Comparison of ENCODE assay signal across 1 cellular context in the genomic region with DNA sequence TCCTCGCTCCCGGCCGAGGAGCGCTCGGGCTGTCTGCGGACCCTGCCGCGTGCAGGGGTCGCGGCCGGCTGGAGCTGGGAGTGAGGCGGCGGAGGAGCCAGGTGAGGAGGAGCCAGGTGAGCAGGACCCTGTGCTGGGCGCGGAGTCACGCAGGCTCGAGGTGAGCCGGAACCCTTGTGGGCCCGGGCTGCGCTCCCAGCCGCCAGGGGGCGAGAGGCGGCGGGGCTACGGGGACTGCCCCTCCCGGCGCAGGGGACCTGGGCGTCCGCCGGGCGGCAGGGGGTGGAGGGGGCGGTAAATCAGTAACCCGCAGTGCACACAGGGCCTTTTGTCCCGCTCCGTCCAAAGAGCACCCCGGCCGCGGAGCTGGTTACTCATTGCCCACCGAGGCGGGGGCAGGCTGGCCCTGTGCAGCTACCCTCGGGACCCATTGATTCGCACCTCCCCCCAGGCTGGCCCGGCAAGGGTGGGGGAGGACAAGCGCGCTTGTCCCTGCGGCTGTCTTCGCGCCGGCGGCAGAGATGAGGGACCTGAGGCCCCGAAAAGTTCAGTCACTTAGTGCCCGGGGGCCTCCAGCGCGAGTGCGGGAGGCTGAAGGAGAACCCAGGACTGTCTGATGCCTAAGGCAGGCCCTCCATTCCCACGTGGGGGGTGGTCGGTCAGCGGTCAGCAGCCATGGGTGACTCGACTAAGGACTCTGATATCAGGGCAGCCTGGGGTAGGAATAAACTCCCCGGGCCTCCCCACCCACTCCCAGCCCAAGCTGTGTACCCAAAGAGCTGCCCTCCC.
TF ChIP-seq lines count a peak whose summit lies in the region.

No MANE protein-coding gene starts in this region.

TF ChIP-seq in HEK293, 187 proteins besides CTCF, POLR2A, EP300 and RAD21 (continued from another document):
- TF ChIP-seq, protein P1, sequence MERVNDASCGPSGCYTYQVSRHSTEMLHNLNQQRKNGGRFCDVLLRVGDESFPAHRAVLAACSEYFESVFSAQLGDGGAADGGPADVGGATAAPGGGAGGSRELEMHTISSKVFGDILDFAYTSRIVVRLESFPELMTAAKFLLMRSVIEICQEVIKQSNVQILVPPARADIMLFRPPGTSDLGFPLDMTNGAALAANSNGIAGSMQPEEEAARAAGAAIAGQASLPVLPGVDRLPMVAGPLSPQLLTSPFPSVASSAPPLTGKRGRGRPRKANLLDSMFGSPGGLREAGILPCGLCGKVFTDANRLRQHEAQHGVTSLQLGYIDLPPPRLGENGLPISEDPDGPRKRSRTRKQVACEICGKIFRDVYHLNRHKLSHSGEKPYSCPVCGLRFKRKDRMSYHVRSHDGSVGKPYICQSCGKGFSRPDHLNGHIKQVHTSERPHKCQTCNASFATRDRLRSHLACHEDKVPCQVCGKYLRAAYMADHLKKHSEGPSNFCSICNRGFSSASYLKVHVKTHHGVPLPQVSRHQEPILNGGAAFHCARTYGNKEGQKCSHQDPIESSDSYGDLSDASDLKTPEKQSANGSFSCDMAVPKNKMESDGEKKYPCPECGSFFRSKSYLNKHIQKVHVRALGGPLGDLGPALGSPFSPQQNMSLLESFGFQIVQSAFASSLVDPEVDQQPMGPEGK (tag by site-specific recombination; IDR thresholded peaks at IDR 0.05), result peak; percentile 76
- TF ChIP-seq ZNF248 (tag by site-specific recombination; IDR thresholded peaks at IDR 0.05), result no peak
- TF ChIP-seq ZNF10 (tag by site-specific recombination; IDR thresholded peaks at IDR 0.05), result peak; percentile 50; the same call in 1 of the 2 replicates
- TF ChIP-seq ZNF324 (tag by site-specific recombination; IDR thresholded peaks at IDR 0.05), result 0 out of 2 replicates have a peak, but pooled peaks have one; percentile 46
- peak; percentile 92 for TF ChIP-seq GLIS2 (tag by site-specific recombination; IDR thresholded peaks at IDR 0.05)
- TF ChIP-seq ZNF473 (tag by site-specific recombination; IDR thresholded peaks at IDR 0.05), result no peak
- TF ChIP-seq ZBTB26 (tag by site-specific recombination; optimal IDR thresholded peaks at IDR 0.05), result peak; percentile 89
- TF ChIP-seq, protein P2, sequence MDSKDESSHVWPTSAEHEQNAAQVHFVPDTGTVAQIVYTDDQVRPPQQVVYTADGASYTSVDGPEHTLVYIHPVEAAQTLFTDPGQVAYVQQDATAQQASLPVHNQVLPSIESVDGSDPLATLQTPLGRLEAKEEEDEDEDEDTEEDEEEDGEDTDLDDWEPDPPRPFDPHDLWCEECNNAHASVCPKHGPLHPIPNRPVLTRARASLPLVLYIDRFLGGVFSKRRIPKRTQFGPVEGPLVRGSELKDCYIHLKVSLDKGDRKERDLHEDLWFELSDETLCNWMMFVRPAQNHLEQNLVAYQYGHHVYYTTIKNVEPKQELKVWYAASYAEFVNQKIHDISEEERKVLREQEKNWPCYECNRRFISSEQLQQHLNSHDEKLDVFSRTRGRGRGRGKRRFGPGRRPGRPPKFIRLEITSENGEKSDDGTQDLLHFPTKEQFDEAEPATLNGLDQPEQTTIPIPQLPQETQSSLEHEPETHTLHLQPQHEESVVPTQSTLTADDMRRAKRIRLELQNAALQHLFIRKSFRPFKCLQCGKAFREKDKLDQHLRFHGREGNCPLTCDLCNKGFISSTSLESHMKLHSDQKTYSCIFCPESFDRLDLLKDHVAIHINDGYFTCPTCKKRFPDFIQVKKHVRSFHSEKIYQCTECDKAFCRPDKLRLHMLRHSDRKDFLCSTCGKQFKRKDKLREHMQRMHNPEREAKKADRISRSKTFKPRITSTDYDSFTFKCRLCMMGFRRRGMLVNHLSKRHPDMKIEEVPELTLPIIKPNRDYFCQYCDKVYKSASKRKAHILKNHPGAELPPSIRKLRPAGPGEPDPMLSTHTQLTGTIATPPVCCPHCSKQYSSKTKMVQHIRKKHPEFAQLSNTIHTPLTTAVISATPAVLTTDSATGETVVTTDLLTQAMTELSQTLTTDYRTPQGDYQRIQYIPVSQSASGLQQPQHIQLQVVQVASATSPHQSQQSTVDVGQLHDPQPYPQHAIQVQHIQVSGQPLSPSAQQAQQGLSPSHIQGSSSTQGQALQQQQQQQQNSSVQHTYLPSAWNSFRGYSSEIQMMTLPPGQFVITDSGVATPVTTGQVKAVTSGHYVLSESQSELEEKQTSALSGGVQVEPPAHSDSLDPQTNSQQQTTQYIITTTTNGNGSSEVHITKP (tag by site-specific recombination; IDR thresholded peaks at IDR 0.05), result peak; percentile 92
- TF ChIP-seq, protein P3, sequence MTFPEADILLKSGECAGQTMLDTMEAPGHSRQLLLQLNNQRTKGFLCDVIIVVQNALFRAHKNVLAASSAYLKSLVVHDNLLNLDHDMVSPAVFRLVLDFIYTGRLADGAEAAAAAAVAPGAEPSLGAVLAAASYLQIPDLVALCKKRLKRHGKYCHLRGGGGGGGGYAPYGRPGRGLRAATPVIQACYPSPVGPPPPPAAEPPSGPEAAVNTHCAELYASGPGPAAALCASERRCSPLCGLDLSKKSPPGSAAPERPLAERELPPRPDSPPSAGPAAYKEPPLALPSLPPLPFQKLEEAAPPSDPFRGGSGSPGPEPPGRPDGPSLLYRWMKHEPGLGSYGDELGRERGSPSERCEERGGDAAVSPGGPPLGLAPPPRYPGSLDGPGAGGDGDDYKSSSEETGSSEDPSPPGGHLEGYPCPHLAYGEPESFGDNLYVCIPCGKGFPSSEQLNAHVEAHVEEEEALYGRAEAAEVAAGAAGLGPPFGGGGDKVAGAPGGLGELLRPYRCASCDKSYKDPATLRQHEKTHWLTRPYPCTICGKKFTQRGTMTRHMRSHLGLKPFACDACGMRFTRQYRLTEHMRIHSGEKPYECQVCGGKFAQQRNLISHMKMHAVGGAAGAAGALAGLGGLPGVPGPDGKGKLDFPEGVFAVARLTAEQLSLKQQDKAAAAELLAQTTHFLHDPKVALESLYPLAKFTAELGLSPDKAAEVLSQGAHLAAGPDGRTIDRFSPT (tag by site-specific recombination; IDR thresholded peaks at IDR 0.05), result peak; percentile 80
- peak; percentile 79 for TF ChIP-seq KLF10 (tag by site-specific recombination; IDR thresholded peaks at IDR 0.05)
- TF ChIP-seq ZBTB8A (tag by site-specific recombination; IDR thresholded peaks at IDR 0.05), result peak; percentile 84
- TF ChIP-seq KLF16 (tag by site-specific recombination; IDR thresholded peaks at IDR 0.05), result no peak; the same call in 1 of the 2 replicates
- peak; percentile 84 for TF ChIP-seq EGR2 (tag by site-specific recombination; IDR thresholded peaks at IDR 0.05; ENCODE audit: low read depth)
- peak; percentile 71 for TF ChIP-seq ZNF423 (tag by site-specific recombination; IDR thresholded peaks at IDR 0.05)
- TF ChIP-seq MEIS1 (CRISPR knock-in tag; IDR thresholded peaks at IDR 0.05; ENCODE audit: borderline replicate concordance), result no peak
- TF ChIP-seq YY1 (tag by site-specific recombination; IDR thresholded peaks at IDR 0.05), result no peak
- TF ChIP-seq ZNF274 (IDR thresholded peaks at IDR 0.05; ENCODE audit: low read length), result no peak
- no peak for TF ChIP-seq ZNF274 (tag by site-specific recombination; IDR thresholded peaks at IDR 0.05; ENCODE audit: borderline replicate concordance)
- 0 out of 2 replicates have a peak, but pooled peaks have one; percentile 18 for TF ChIP-seq ZNF449 (tag by site-specific recombination; IDR thresholded peaks at IDR 0.05)
- TF ChIP-seq KLF8 (tag by site-specific recombination; IDR thresholded peaks at IDR 0.05), result peak; percentile 68; the same call in 1 of the 2 replicates
- TF ChIP-seq ZBTB49 (tag by site-specific recombination; IDR thresholded peaks at IDR 0.05; ENCODE audit: low read depth), result no peak
- peak; percentile 66 for TF ChIP-seq ZNF2 (tag by site-specific recombination; IDR thresholded peaks at IDR 0.05)
- 0 out of 2 replicates have a peak, but pooled peaks have one; percentile 28 for TF ChIP-seq INSM2 (tag by site-specific recombination; IDR thresholded peaks at IDR 0.05)
- 0 out of 2 replicates have a peak, but pooled peaks have one; percentile 78 for TF ChIP-seq REPIN1 (tag by site-specific recombination; IDR thresholded peaks at IDR 0.05; ENCODE audit: low read depth)
- TF ChIP-seq ZIC2 (tag by site-specific recombination; IDR thresholded peaks at IDR 0.05), result peak; percentile 63
- TF ChIP-seq YY2 (tag by site-specific recombination; IDR thresholded peaks at IDR 0.05), result 0 out of 2 replicates have a peak, but pooled peaks have one; percentile 23
- TF ChIP-seq ZXDB (tag by site-specific recombination; IDR thresholded peaks at IDR 0.05), result peak; percentile 99
- TF ChIP-seq ZNF777 (tag by site-specific recombination; IDR thresholded peaks at IDR 0.05; ENCODE audit: borderline replicate concordance), result peak; percentile 96
- TF ChIP-seq ZNF548 (tag by site-specific recombination; IDR thresholded peaks at IDR 0.05), result no peak
- TF ChIP-seq KLF7 (tag by site-specific recombination; IDR thresholded peaks at IDR 0.05; ENCODE audit: borderline replicate concordance), result 0 out of 2 replicates have a peak, but pooled peaks have one; percentile 14
- no peak for TF ChIP-seq ZNF223 (tag by site-specific recombination; IDR thresholded peaks at IDR 0.05)
- peak; percentile 80 for TF ChIP-seq GLIS1 (tag by site-specific recombination; IDR thresholded peaks at IDR 0.05)
- TF ChIP-seq, protein P4, sequence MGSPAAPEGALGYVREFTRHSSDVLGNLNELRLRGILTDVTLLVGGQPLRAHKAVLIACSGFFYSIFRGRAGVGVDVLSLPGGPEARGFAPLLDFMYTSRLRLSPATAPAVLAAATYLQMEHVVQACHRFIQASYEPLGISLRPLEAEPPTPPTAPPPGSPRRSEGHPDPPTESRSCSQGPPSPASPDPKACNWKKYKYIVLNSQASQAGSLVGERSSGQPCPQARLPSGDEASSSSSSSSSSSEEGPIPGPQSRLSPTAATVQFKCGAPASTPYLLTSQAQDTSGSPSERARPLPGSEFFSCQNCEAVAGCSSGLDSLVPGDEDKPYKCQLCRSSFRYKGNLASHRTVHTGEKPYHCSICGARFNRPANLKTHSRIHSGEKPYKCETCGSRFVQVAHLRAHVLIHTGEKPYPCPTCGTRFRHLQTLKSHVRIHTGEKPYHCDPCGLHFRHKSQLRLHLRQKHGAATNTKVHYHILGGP (tag by site-specific recombination; IDR thresholded peaks at IDR 0.05), result no peak
- TF ChIP-seq SP3 (tag by site-specific recombination; IDR thresholded peaks at IDR 0.05), result peak; percentile 75
- peak; percentile 31; the same call in 1 of the 2 replicates for TF ChIP-seq ZNF600 (tag by site-specific recombination; IDR thresholded peaks at IDR 0.05)
- no peak for TF ChIP-seq ZNF362 (tag by site-specific recombination; IDR thresholded peaks at IDR 0.05)
TF ChIP-seq in HEK293: peak in this region for 46.
